Comparison of ENCODE assay signal across 9 cellular contexts in genomic region chr2:10286216-10287037, GRCh38. TPM values are rescaled to one million over a fixed set of nuclear protein-coding genes. Genes with fewer than 3 reads are reported as not detected.
DNase-seq lines count a peak whose midpoint lies in the region; ATAC-seq, FAIRE-seq and TF ChIP-seq lines count a peak whose summit lies in the region.
"Had no signal": no experiment of that assay in that cellular context is flagged by ENCODE, and none has a peak within 500 bp of the region (broad histone marks: within the 10 kb centered on the region; RNA-seq: fewer than 3 reads in every experiment).

No MANE protein-coding gene starts in this region.

- in situ Hi-C loops in T47D (cut with HindIII; ENCODE audit: low pct_unique_long_range_greater_than_20kb, low sequenced_read_pairs), result no loop called here

- FAIRE-seq in H54 (lab: Jason Lieb, UNC), result no peak

- no peak for TF ChIP-seq POLR2A in H54 (IDR thresholded peaks at IDR 0.05; ENCODE audit: low read depth, low read length)

- ATAC-seq in GM18517 (IDR thresholded peaks at IDR 0.05; ENCODE audit: unreplicated experiment), result no peak

- DNase-seq in A172 (ENCODE audit: low spot score) (peak; percentile 38), NCI-H1092 treated with DMSO at 0.1 percent for 48 hours (lab: John Stamatoyannopoulos, UW) (peak; percentile 25), T47D (ENCODE audit: low read depth in 1 of 2, low spot score in 1 of 2) (peak; percentile 39 to 42), midbrain (lab: John Stamatoyannopoulos, UW) (peak; percentile 38), NCI-H2171 (lab: John Stamatoyannopoulos, UW) (no peak), H54 (ENCODE audit: insufficient read length, low spot score) (no peak)
- DNase-seq in activated CD4-positive, CD25-positive, alpha-beta regulatory T cell treated with anti-CD3 and anti-CD28 coated beads, Interleukin-2, amount 50 U/mL, for 72 hours, result no peak
- DNase-seq: stimulated activated CD8-positive, alpha-beta memory T cell treated with anti-CD3 and anti-CD28 coated beads, Interleukin-4, amount 100 ng/mL, for 48 hours had no signal

RNA-seq across cellular contexts. Expression of gene HPCAL1, which starts 16.3 kb away (rescaled TPM):
- total RNA-seq in A172 (2014; rRNA removed; shearing (Covaris generic)), result 101 and 102 TPM in 2 replicates

Comparison
In these comparisons a context has a peak if more than half of its experiments do, and no peak if none do; other contexts are left out.
1. DNase-seq: peak in A172 (single experiment), NCI-H1092 treated with DMSO at 0.1 percent for 48 hours (single experiment), T47D (2 of 2) and midbrain (single experiment); none in activated CD4-positive, CD25-positive, alpha-beta regulatory T cell treated with anti-CD3 and anti-CD28 coated beads, Interleukin-2, amount 50 U/mL, for 72 hours (single experiment), NCI-H2171 (single experiment) and H54 (single experiment).